ENCODE assay signal across 8 cellular contexts in the genomic region with DNA sequence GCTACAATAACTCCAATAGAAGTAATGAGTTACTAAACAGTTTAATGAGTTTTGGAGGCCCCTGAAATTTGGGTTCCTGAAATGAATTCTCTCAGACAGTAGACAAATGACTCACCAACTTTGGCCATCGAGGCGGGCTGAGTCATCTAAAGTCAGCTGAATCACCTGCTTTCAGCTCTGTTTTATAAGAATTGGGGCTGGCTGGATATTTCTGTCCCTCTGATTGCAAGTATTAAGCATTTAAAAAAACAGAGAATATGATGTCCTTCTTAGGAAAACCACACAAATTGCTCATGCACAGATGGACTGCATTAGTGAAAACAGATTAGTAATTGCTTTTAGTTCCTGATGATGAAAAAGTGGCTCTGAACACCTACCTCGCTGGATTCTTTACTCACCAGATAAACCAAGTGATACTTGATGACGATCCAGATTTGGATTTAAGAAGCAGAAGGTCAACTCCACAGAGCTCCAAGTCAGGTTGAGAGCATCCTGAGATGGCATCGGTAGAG. TPM values are rescaled to one million over a fixed set of nuclear protein-coding genes. Genes with fewer than 3 reads are reported as not detected.
DNase-seq lines count a peak whose midpoint lies in the region; ATAC-seq and TF ChIP-seq lines count a peak whose summit lies in the region.

No MANE protein-coding gene starts in this region.

- peaks cover 0 to 6% (median 2%) of the 10 kb centered on the region in 4 donors for H3K4me1 Mint-ChIP-seq in naive thymus-derived CD8-positive, alpha-beta T cell

- H3K27ac Mint-ChIP-seq in naive thymus-derived CD8-positive, alpha-beta T cell: no peak overlapping the region

- DNase-seq in AG09319 (ENCODE audit: extremely low read depth, low read depth) (peak; percentile 80), GM20000 (ENCODE audit: low spot score) (peak; percentile 42), fibroblast of peridontal ligament (ENCODE audit: extremely low read depth) (peak; percentile 91), NCI-H446 treated with DMSO at 0.1 percent for 48 hours (lab: John Stamatoyannopoulos, UW) (no peak)
- DNase-seq in activated CD8-positive, alpha-beta memory T cell treated with anti-CD3 and anti-CD28 coated beads for 48 hours (ENCODE audit: low read depth in 2 of 3, low spot score in 2 of 3): peak in 2 of 3 experiments; percentile 22 to 25
- DNase-seq in stimulated activated CD4-positive, alpha-beta T cell treated with anti-CD3 and anti-CD28 coated beads, Interleukin-12 subunit alpha, Interleukin-12 subunit beta, amount 100 ng/mL, for 48 hours (ENCODE audit: low read depth in 2 of 3, low spot score in 1 of 3): peak; percentile 50 to 66 (median 56)
- DNase-seq in naive thymus-derived CD8-positive, alpha-beta T cell: no peak

- H3K4me3 Mint-ChIP-seq in naive thymus-derived CD8-positive, alpha-beta T cell: no peak overlapping the region

- POLR2A ChIA-PET in naive thymus-derived CD8-positive, alpha-beta T cell (lab: Charles Lee): no interaction called here

- peaks cover 0 to 3% (median 0%) of the 10 kb centered on the region in 9 donors for H3K9me3 Mint-ChIP-seq in naive thymus-derived CD8-positive, alpha-beta T cell

- H3K27me3 Mint-ChIP-seq in naive thymus-derived CD8-positive, alpha-beta T cell: peaks cover 0 to 6% (median 2%) of the 10 kb centered on the region in 5 donors

- peaks cover 0 to 3% (median 0%) of the 10 kb centered on the region in 3 donors for H3K36me3 Mint-ChIP-seq in naive thymus-derived CD8-positive, alpha-beta T cell

- peak; percentile 86 for ATAC-seq in HG03565 (IDR thresholded peaks at IDR 0.05; ENCODE audit: unreplicated experiment)
- ATAC-seq in naive thymus-derived CD8-positive, alpha-beta T cell: no peak

- TF ChIP-seq CTCF in AG09319 (IDR thresholded peaks at IDR 0.05; ENCODE audit: low read depth, low read length): no peak
- TF ChIP-seq CTCF in GM20000 (IDR thresholded peaks at IDR 0.05; ENCODE audit: extremely low read depth, missing control alignments): no peak

RNA-seq across cellular contexts. Expression of a gene that starts 59.1 kb away (rescaled TPM):
- not detected for total RNA-seq in naive thymus-derived CD8-positive, alpha-beta T cell
- 1 to 10 TPM in 1 of 3 donors, under 1 TPM in 1, not detected in 1; 0.07 to 2.9 TPM for polyA plus RNA-seq in naive thymus-derived CD8-positive, alpha-beta T cell

Comparison
In these comparisons a context has a peak if more than half of its experiments do, and no peak if none do; other contexts are left out.
1. DNase-seq: peak in AG09319 (single experiment), GM20000 (single experiment), activated CD8-positive, alpha-beta memory T cell treated with anti-CD3 and anti-CD28 coated beads for 48 hours (2 of 3), fibroblast of peridontal ligament (single experiment) and stimulated activated CD4-positive, alpha-beta T cell treated with anti-CD3 and anti-CD28 coated beads, Interleukin-12 subunit alpha, Interleukin-12 subunit beta, amount 100 ng/mL, for 48 hours (3 of 3); none in naive thymus-derived CD8-positive, alpha-beta T cell (0 of 10) and NCI-H446 treated with DMSO at 0.1 percent for 48 hours (single experiment).